Comparison of ENCODE assay signal across 39 cellular contexts in genomic region chr4:59762344-59762743, GRCh38.
"Had no signal": no experiment of that assay in that cellular context is flagged by ENCODE, and none has a peak within 500 bp of the region (broad histone marks: within the 10 kb centered on the region; RNA-seq: fewer than 3 reads in every experiment).

No MANE protein-coding gene starts in this region.

- H3K4me1 ChIP-seq: adrenal gland, ascending aorta, body of pancreas, breast epithelium had no signal

- H3K4me1 Mint-ChIP-seq: activated naive CD4-positive, alpha-beta T cell treated with anti-CD3 and anti-CD28 coated beads, Interleukin-2, amount 10 ng/mL, durations not matched to agents 7 days and 5 days; activated naive CD4-positive, alpha-beta T cell treated with anti-CD3 and anti-CD28 coated beads, Interleukin-2, amount 50 U/mL, for 24 hours; activated naive CD8-positive, alpha-beta T cell treated with anti-CD3 and anti-CD28 coated beads, Interleukin-2, amount 10 ng/mL, durations not matched to agents 7 days and 5 days; activated naive CD8-positive, alpha-beta T cell treated with anti-CD3 and anti-CD28 coated beads, Interleukin-2, amount 50 U/mL, for 24 hours; activated T-helper 17 cell treated with anti-CD3 and anti-CD28 coated beads, Interleukin-2, amount 50 U/mL, for 72 hours; brain; central memory CD8-positive, alpha-beta T cell had no signal

- H3K36me3 ChIP-seq: adrenal gland, ascending aorta, brain microvascular endothelial cell, breast epithelium, cardiac muscle cell had no signal

- H3K27ac ChIP-seq: adrenal gland, ascending aorta, body of pancreas, brain microvascular endothelial cell, breast epithelium, cardiac muscle cell had no signal

- H3K4me3 ChIP-seq: adrenal gland, ascending aorta, body of pancreas, breast epithelium, cardiac muscle cell had no signal

- H3K36me3 Mint-ChIP-seq: activated naive CD4-positive, alpha-beta T cell treated with anti-CD3 and anti-CD28 coated beads, Interleukin-2, amount 10 ng/mL, durations not matched to agents 7 days and 5 days; activated naive CD4-positive, alpha-beta T cell treated with anti-CD3 and anti-CD28 coated beads, Interleukin-2, amount 50 U/mL, for 24 hours; activated naive CD8-positive, alpha-beta T cell; activated naive CD8-positive, alpha-beta T cell treated with anti-CD3 and anti-CD28 coated beads, Interleukin-2, amount 10 ng/mL, durations not matched to agents 7 days and 5 days; brain had no signal

- FAIRE-seq: astrocyte, bronchial epithelial cell had no signal

- ATAC-seq: activated naive CD4-positive, alpha-beta T cell treated with anti-CD3 and anti-CD28 coated beads, Interleukin-2, amount 50 U/mL, for 72 hours; activated naive CD8-positive, alpha-beta T cell treated with anti-CD3 and anti-CD28 coated beads, Interleukin-2, amount 50 U/mL, for 24 hours; activated T-cell treated with anti-CD3 and anti-CD28 coated beads, Interleukin-2, amount 50 U/mL, for 4 hours; activated T-cell treated with anti-CD3 and anti-CD28 coated beads, Interleukin-2, amount 50 U/mL, for 72 hours; activated T-helper 17 cell treated with anti-CD3 and anti-CD28 coated beads, Interleukin-2, amount 50 U/mL, for 72 hours; body of pancreas had no signal

- H3K27me3 ChIP-seq: adrenal gland, ascending aorta, body of pancreas, brain microvascular endothelial cell, breast epithelium, cardiac muscle cell had no signal

- H3K27me3 Mint-ChIP-seq: activated naive CD4-positive, alpha-beta T cell treated with anti-CD3 and anti-CD28 coated beads, Interleukin-2, amount 10 ng/mL, durations not matched to agents 7 days and 5 days; activated naive CD4-positive, alpha-beta T cell treated with anti-CD3 and anti-CD28 coated beads, Interleukin-2, amount 50 U/mL, for 24 hours; activated naive CD8-positive, alpha-beta T cell; activated naive CD8-positive, alpha-beta T cell treated with anti-CD3 and anti-CD28 coated beads, Interleukin-2, amount 10 ng/mL, durations not matched to agents 7 days and 5 days; activated naive CD8-positive, alpha-beta T cell treated with anti-CD3 and anti-CD28 coated beads, Interleukin-2, amount 50 U/mL, for 24 hours; activated T-cell treated with anti-CD3 and anti-CD28 coated beads, Interleukin-2, amount 50 U/mL, for 24 hours; activated T-helper 17 cell treated with anti-CD3 and anti-CD28 coated beads, Interleukin-2, amount 50 U/mL, for 72 hours; central memory CD8-positive, alpha-beta T cell had no signal

- H3K27ac Mint-ChIP-seq: activated naive CD4-positive, alpha-beta T cell treated with anti-CD3 and anti-CD28 coated beads for 36 hours; activated naive CD4-positive, alpha-beta T cell treated with anti-CD3 and anti-CD28 coated beads, Interleukin-2, amount 10 ng/mL, durations not matched to agents 7 days and 5 days; activated naive CD4-positive, alpha-beta T cell treated with anti-CD3 and anti-CD28 coated beads, Interleukin-2, amount 50 U/mL, for 24 hours; activated naive CD4-positive, alpha-beta T cell treated with anti-CD3 and anti-CD28 coated beads, Interleukin-2, amount 50 U/mL, for 72 hours; activated naive CD8-positive, alpha-beta T cell; activated naive CD8-positive, alpha-beta T cell treated with anti-CD3 and anti-CD28 coated beads, Interleukin-2, amount 10 ng/mL, durations not matched to agents 7 days and 5 days; activated naive CD8-positive, alpha-beta T cell treated with anti-CD3 and anti-CD28 coated beads, Interleukin-2, amount 50 U/mL, for 24 hours; activated T-cell treated with anti-CD3 and anti-CD28 coated beads, Interleukin-2, amount 50 U/mL, for 24 hours; activated T-cell treated with anti-CD3 and anti-CD28 coated beads, Interleukin-2, amount 50 U/mL, for 72 hours; activated T-helper 1 cell treated with anti-CD3 and anti-CD28 coated beads, Interleukin-12 subunit alpha, Interleukin-12 subunit beta, Interleukin-2, Interleukin-4 antibody, amounts not matched to agents 30 ng/mL and 10 ng/mL and 1 ng/mL, durations not matched to agents 14 hours and 24 hours and 36 hours; activated T-helper 17 cell treated with anti-CD3 and anti-CD28 coated beads, Interleukin-2, amount 50 U/mL, for 72 hours; activated T-helper 2 cell treated with anti-CD3 and anti-CD28 coated beads, Interferon-gamma antibody, Interleukin-2, Interleukin-4, amounts not matched to agents 10 μg/mL and 5 μg/mL and 100 μg/mL, durations not matched to agents 14 hours and 24 hours and 36 hours; brain had no signal

- H3K9me3 ChIP-seq: adrenal gland, ascending aorta, body of pancreas had no signal

- DNase-seq: activated effector memory CD4-positive, alpha-beta T cell treated with anti-CD3 and anti-CD28 coated beads, Interleukin-2, amount 50 U/mL, for 16 hours; activated effector memory CD4-positive, alpha-beta T cell treated with Interleukin-2 at 50 U/mL for 16 hours; activated gamma-delta T cell; activated gamma-delta T cell treated with Interleukin-2 at 50 U/mL for 16 hours; activated naive CD4-positive, alpha-beta T cell; activated naive CD4-positive, alpha-beta T cell treated with anti-CD3 and anti-CD28 coated beads for 36 hours; activated naive CD4-positive, alpha-beta T cell treated with anti-CD3 and anti-CD28 coated beads, Interleukin-2, amount 10 ng/mL, durations not matched to agents 7 days and 5 days; activated naive CD4-positive, alpha-beta T cell treated with anti-CD3 and anti-CD28 coated beads, Interleukin-2, amount 50 U/mL, for 16 hours; activated naive CD4-positive, alpha-beta T cell treated with Interleukin-2 at 50 U/mL for 16 hours; activated naive CD8-positive, alpha-beta T cell treated with anti-CD3 and anti-CD28 coated beads, Interleukin-2, amount 10 ng/mL, durations not matched to agents 7 days and 5 days; activated naive CD8-positive, alpha-beta T cell treated with anti-CD3 and anti-CD28 coated beads, Interleukin-2, amount 50 U/mL, for 24 hours; activated T-cell treated with anti-CD3 and anti-CD28 coated beads, Interleukin-2, amount 50 U/mL, for 1 hour; activated T-cell treated with anti-CD3 and anti-CD28 coated beads, Interleukin-2, amount 50 U/mL, for 24 hours; activated T-cell treated with anti-CD3 and anti-CD28 coated beads, Interleukin-2, amount 50 U/mL, for 4 hours; activated T-cell treated with anti-CD3 and anti-CD28 coated beads, Interleukin-2, amount 50 U/mL, for 48 hours; activated T-cell treated with anti-CD3 and anti-CD28 coated beads, Interleukin-2, amount 50 U/mL, for 72 hours; adrenal gland; amniotic stem cell; amygdala; anterior cingulate cortex; aorta; body of pancreas; brain microvascular endothelial cell; caudate nucleus; central memory CD4-positive, alpha-beta T cell; cerebellar nuclear complex had no signal

- H3K9me3 Mint-ChIP-seq: activated naive CD4-positive, alpha-beta T cell treated with anti-CD3 and anti-CD28 coated beads for 36 hours; activated naive CD8-positive, alpha-beta T cell treated with anti-CD3 and anti-CD28 coated beads, Interleukin-2, amount 10 ng/mL, durations not matched to agents 7 days and 5 days had no signal

- H3K4me3 Mint-ChIP-seq: activated naive CD4-positive, alpha-beta T cell treated with anti-CD3 and anti-CD28 coated beads for 36 hours; activated naive CD4-positive, alpha-beta T cell treated with anti-CD3 and anti-CD28 coated beads, Interleukin-2, amount 10 ng/mL, durations not matched to agents 7 days and 5 days; activated naive CD4-positive, alpha-beta T cell treated with anti-CD3 and anti-CD28 coated beads, Interleukin-2, amount 50 U/mL, for 24 hours; activated naive CD8-positive, alpha-beta T cell; activated naive CD8-positive, alpha-beta T cell treated with anti-CD3 and anti-CD28 coated beads, Interleukin-2, amount 10 ng/mL, durations not matched to agents 7 days and 5 days; activated naive CD8-positive, alpha-beta T cell treated with anti-CD3 and anti-CD28 coated beads, Interleukin-2, amount 50 U/mL, for 24 hours; activated T-cell treated with anti-CD3 and anti-CD28 coated beads, Interleukin-2, amount 50 U/mL, for 24 hours; activated T-cell treated with anti-CD3 and anti-CD28 coated beads, Interleukin-2, amount 50 U/mL, for 4 hours; activated T-cell treated with anti-CD3 and anti-CD28 coated beads, Interleukin-2, amount 50 U/mL, for 72 hours; activated T-helper 1 cell treated with anti-CD3 and anti-CD28 coated beads, Interleukin-12 subunit alpha, Interleukin-12 subunit beta, Interleukin-2, Interleukin-4 antibody, amounts not matched to agents 30 ng/mL and 10 ng/mL and 1 ng/mL, durations not matched to agents 14 hours and 24 hours and 36 hours; activated T-helper 17 cell treated with anti-CD3 and anti-CD28 coated beads, Interleukin-2, amount 50 U/mL, for 72 hours; brain; central memory CD8-positive, alpha-beta T cell had no signal
